In the genomic region with DNA sequence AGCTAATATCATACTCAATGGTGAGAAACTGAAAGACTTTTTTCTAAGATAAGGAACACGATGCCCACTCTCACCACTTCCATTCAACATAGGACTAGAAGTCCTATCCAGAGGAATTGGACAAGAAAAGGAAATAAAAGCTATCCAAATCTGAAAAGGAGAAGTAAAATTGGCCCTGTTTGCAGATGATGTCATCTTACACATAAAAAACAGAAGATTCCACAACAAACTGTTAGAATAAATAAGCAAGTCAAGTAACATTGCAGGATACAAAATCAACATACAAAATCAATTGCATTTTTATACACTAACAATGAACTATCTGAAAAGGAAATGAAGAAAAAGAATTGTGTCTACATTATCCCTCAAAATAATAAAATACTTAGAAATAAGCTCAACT, we compare ENCODE assay signal across 28 cellular contexts.
"Had no signal": no experiment of that assay in that cellular context is flagged by ENCODE, and none has a peak within 500 bp of the region (broad histone marks: within the 10 kb centered on the region; RNA-seq: fewer than 3 reads in every experiment).

No MANE protein-coding gene starts in this region.

- H3K36me3 ChIP-seq: adrenal gland, colonic mucosa, esophagus squamous epithelium, gastroesophageal sphincter, WERI-Rb-1 had no signal

- H3K4me3 ChIP-seq: adrenal gland, body of pancreas, colonic mucosa, esophagus squamous epithelium, gastroesophageal sphincter, heart right ventricle had no signal

- H3K9me3 ChIP-seq: adrenal gland, colonic mucosa had no signal

- H3K27me3 ChIP-seq: adrenal gland, body of pancreas, colonic mucosa, esophagus squamous epithelium, gastroesophageal sphincter, heart right ventricle had no signal

- H3K4me1 ChIP-seq: adrenal gland, body of pancreas, colonic mucosa, esophagus squamous epithelium, gastroesophageal sphincter, heart right ventricle had no signal

- ATAC-seq: activated CD4-positive, CD25-positive, alpha-beta regulatory T cell treated with anti-CD3 and anti-CD28 coated beads, Interleukin-2, amount 50 U/mL, for 24 hours; activated CD8-positive, alpha-beta memory T cell treated with anti-CD3 and anti-CD28 coated beads, Interleukin-2, amount 10 ng/mL, durations not matched to agents 7 days and 5 days; activated CD8-positive, alpha-beta T cell treated with anti-CD3 and anti-CD28 coated beads, Interleukin-2, amount 10 ng/mL, durations not matched to agents 7 days and 5 days; activated naive CD8-positive, alpha-beta T cell treated with anti-CD3 and anti-CD28 coated beads, Interleukin-2, amount 50 U/mL, for 24 hours; body of pancreas; gastroesophageal sphincter; heart right ventricle; T-helper 17 cell had no signal

- H3K27ac ChIP-seq: adrenal gland, body of pancreas, colonic mucosa, epithelial cell of prostate, esophagus squamous epithelium, gastroesophageal sphincter, heart right ventricle, WERI-Rb-1 had no signal

- DNase-seq: activated B cell treated with CpG ODN at 0.5 μM for 24 hours; activated CD4-positive, alpha-beta memory T cell treated with anti-CD3 and anti-CD28 coated beads for 36 hours; activated CD4-positive, alpha-beta T cell treated with anti-CD3 and anti-CD28 coated beads for 48 hours; activated CD8-positive, alpha-beta memory T cell treated with anti-CD3 and anti-CD28 coated beads, Interleukin-2, amount 10 ng/mL, durations not matched to agents 7 days and 5 days; activated CD8-positive, alpha-beta memory T cell treated with anti-CD3 and anti-CD28 coated beads, Interleukin-2, amount 50 U/mL, for 4 hours; activated CD8-positive, alpha-beta T cell treated with anti-CD3 and anti-CD28 coated beads, Interleukin-2, amount 10 ng/mL, durations not matched to agents 7 days and 5 days; activated effector memory CD4-positive, alpha-beta T cell treated with anti-CD3 and anti-CD28 coated beads, Interleukin-2, amount 50 U/mL, for 16 hours; activated naive CD4-positive, alpha-beta T cell treated with anti-CD3 and anti-CD28 coated beads for 36 hours; activated naive CD8-positive, alpha-beta T cell treated with anti-CD3 and anti-CD28 coated beads for 36 hours; activated naive CD8-positive, alpha-beta T cell treated with anti-CD3 and anti-CD28 coated beads, Interleukin-2, amount 50 U/mL, for 24 hours; activated T-cell treated with anti-CD3 and anti-CD28 coated beads, Interleukin-2, amount 50 U/mL, for 1 hour; activated T-cell treated with anti-CD3 and anti-CD28 coated beads, Interleukin-2, amount 50 U/mL, for 48 hours; adrenal gland; amygdala; aorta; body of pancreas; caudate nucleus; colonic mucosa; effector CD8-positive, alpha-beta T cell; esophagus squamous epithelium; foreskin melanocyte; heart right ventricle; T-helper 17 cell; T1000; WERI-Rb-1 had no signal
